Comparison of ENCODE assay signal across 20 cellular contexts in genomic region chr4:17968721-17969120, GRCh38. TPM values are rescaled to one million over a fixed set of nuclear protein-coding genes. Genes with fewer than 3 reads are reported as not detected.
DNase-seq lines count a peak whose midpoint lies in the region; ATAC-seq, FAIRE-seq and TF ChIP-seq lines count a peak whose summit lies in the region.
"Had no signal": no experiment of that assay in that cellular context is flagged by ENCODE, and none has a peak within 500 bp of the region (broad histone marks: within the 10 kb centered on the region; RNA-seq: fewer than 3 reads in every experiment).

No MANE protein-coding gene starts in this region.

- no peaks in the 10 kb centered on the region for H3K36me3 Mint-ChIP-seq in glutamatergic neuron (ENCODE audit: unreplicated experiment)
- H3K36me3 Mint-ChIP-seq in stimulated activated naive B cell treated with anti-CD40 and anti-IgM and Interleukin-4, amounts not matched to agents 10 μg/mL and 1 μg/mL and 100 μg/mL, for 72 hours, result peaks cover 0 to 3% of the 10 kb centered on the region in 2 donors

- no peak overlapping the region for H2BK5ac ChIP-seq in IMR-90 (ENCODE audit: low read depth, low read length, poor library complexity, severe bottlenecking)

- H3K4me1 ChIP-seq in IMR-90 (ENCODE audit: control insufficient read depth, insufficient read depth, low read length) (no peaks in the 10 kb centered on the region), foreskin keratinocyte (peaks cover 12% of the 10 kb centered on the region)
- H3K4me1 ChIP-seq: A549 had no signal

- no peaks in the 10 kb centered on the region for H3K9me1 ChIP-seq in IMR-90 (ENCODE audit: insufficient read depth, low read length)

- H3K14ac ChIP-seq in IMR-90 (replicated peaks; ENCODE audit: low read depth, low read length), result no peak overlapping the region

- no peak overlapping the region for H2AK5ac ChIP-seq in IMR-90 (ENCODE audit: low read depth, low read length)

- no peak overlapping the region for H3K23ac ChIP-seq in IMR-90 (ENCODE audit: low read depth, low read length)

- H3K18ac ChIP-seq in IMR-90 (ENCODE audit: low read depth, low read length), result no peak overlapping the region

- no peak overlapping the region for H3K4me2 ChIP-seq in IMR-90 (ENCODE audit: low read depth, low read length)
- H3K4me2 ChIP-seq: A549, GM23338 had no signal

- no peak overlapping the region for H4K8ac ChIP-seq in IMR-90 (ENCODE audit: low read depth in 2 of 2, low read length in 2 of 2)

- ATAC-seq in IMR-90 (ENCODE audit: low read depth), result no peak
- ATAC-seq in foreskin keratinocyte, result peak; percentile 83
- ATAC-seq in stimulated activated naive B cell treated with anti-CD40 and anti-IgM and Interleukin-4, amounts not matched to agents 10 μg/mL and 1 μg/mL and 100 μg/mL, for 72 hours (replicated peaks), result no peak
- ATAC-seq: A549, GM23338 had no signal

- H3K27ac Mint-ChIP-seq in glutamatergic neuron (ENCODE audit: unreplicated experiment), result no peak overlapping the region
- H3K27ac Mint-ChIP-seq in stimulated activated naive B cell treated with anti-CD40 and anti-IgM and Interleukin-4, amounts not matched to agents 10 μg/mL and 1 μg/mL and 100 μg/mL, for 72 hours, result no peak overlapping the region
- H3K27ac Mint-ChIP-seq: CD4-positive, alpha-beta memory T cell; GM23338; H9; HFFc6 had no signal

- H2BK15ac ChIP-seq in IMR-90 (ENCODE audit: low read depth, low read length), result no peak overlapping the region

- H3K9me3 ChIP-seq in IMR-90 (ENCODE audit: control insufficient read depth, insufficient read depth, low read length), result no peaks in the 10 kb centered on the region
- H3K9me3 ChIP-seq: A549 had no signal

- no peak overlapping the region for H3K4ac ChIP-seq in IMR-90 (ENCODE audit: low read depth, low read length)

- H2BK20ac ChIP-seq in IMR-90 (ENCODE audit: low read depth, low read length), result no peak overlapping the region

- no peak overlapping the region for H3K4me3 Mint-ChIP-seq in glutamatergic neuron (ENCODE audit: unreplicated experiment)
- H3K4me3 Mint-ChIP-seq in stimulated activated naive B cell treated with anti-CD40 and anti-IgM and Interleukin-4, amounts not matched to agents 10 μg/mL and 1 μg/mL and 100 μg/mL, for 72 hours, result no peak overlapping the region
- H3K4me3 Mint-ChIP-seq: CD4-positive, alpha-beta memory T cell; GM23338; H9; HFFc6 had no signal

- no peak overlapping the region for H3K4me3 ChIP-seq in IMR-90 (ENCODE audit: insufficient read depth, low read depth, low read length)
- no peak overlapping the region for H3K4me3 ChIP-seq in bronchial epithelial cell (ENCODE audit: low read depth, low read length)
- no peak overlapping the region for H3K4me3 ChIP-seq in foreskin fibroblast (ENCODE audit: low read depth in 1 of 2, low read length in 2 of 2)
- H3K4me3 ChIP-seq: A549, GM23338 had no signal

- dilution Hi-C loops in IMR-90 (cut with HindIII; ENCODE audit: low sequenced_read_pairs, unreplicated experiment), result no loop called here

- no peak overlapping the region for H2AK9ac ChIP-seq in IMR-90 (replicated peaks; ENCODE audit: low read depth, low read length, poor library complexity)

- H3K4me1 Mint-ChIP-seq in glutamatergic neuron (ENCODE audit: low read depth, unreplicated experiment), result peaks cover 3% of the 10 kb centered on the region
- H3K4me1 Mint-ChIP-seq in stimulated activated naive B cell treated with anti-CD40 and anti-IgM and Interleukin-4, amounts not matched to agents 10 μg/mL and 1 μg/mL and 100 μg/mL, for 72 hours, result peaks cover 4 to 6% of the 10 kb centered on the region in 2 donors
- H3K4me1 Mint-ChIP-seq: CD4-positive, alpha-beta memory T cell; GM23338; H9 had no signal

- no peak overlapping the region for H2AFZ ChIP-seq in IMR-90 (replicated peaks; ENCODE audit: low read length, poor library complexity)
- H2AFZ ChIP-seq: GM23338 had no signal

- POLR2A ChIA-PET in IMR-90 (lab: Charles Lee; ENCODE audit: unreplicated experiment), result no interaction called here

- H3K27me3 Mint-ChIP-seq in glutamatergic neuron (ENCODE audit: unreplicated experiment), result no peaks in the 10 kb centered on the region
- no peaks in the 10 kb centered on the region for H3K27me3 Mint-ChIP-seq in stimulated activated naive B cell treated with anti-CD40 and anti-IgM and Interleukin-4, amounts not matched to agents 10 μg/mL and 1 μg/mL and 100 μg/mL, for 72 hours
- H3K27me3 Mint-ChIP-seq: CD4-positive, alpha-beta memory T cell had no signal

- H2BK120ac ChIP-seq in IMR-90 (ENCODE audit: low read depth, low read length), result no peak overlapping the region

- no TSS peak for BruUV-seq in IMR-90 (replicated peaks; lab: Mats Ljungman, UMichigan)

- H3K27ac ChIP-seq in IMR-90 (ENCODE audit: insufficient read depth, low read length), result no peak overlapping the region
- H3K27ac ChIP-seq in foreskin keratinocyte, result peak overlapping the region; percentile 54
- H3K27ac ChIP-seq: A549 had no signal

- in situ Hi-C loops in IMR-90 (cut with MboI; ENCODE audit: low sequenced_read_pairs), result no loop called here

- TF ChIP-seq CTCF in D721Med (IDR thresholded peaks at IDR 0.05; ENCODE audit: insufficient read depth, missing control alignments), result no peak
- TF ChIP-seq CTCF in IMR-90 (conservative IDR thresholded peaks at IDR 0.05; ENCODE audit: low read depth, low read length), result no peak
- no peak for TF ChIP-seq CTCF in bronchial epithelial cell (IDR thresholded peaks at IDR 0.05; ENCODE audit: insufficient read depth, low read length, severe bottlenecking)
- no peak for TF ChIP-seq CTCF in foreskin keratinocyte (conservative IDR thresholded peaks at IDR 0.05)
- TF ChIP-seq CTCF in foreskin fibroblast (IDR thresholded peaks at IDR 0.05; ENCODE audit: low read depth, low read length), result no peak
- TF ChIP-seq CTCF in glutamatergic neuron (IDR thresholded peaks at IDR 0.05; ENCODE audit: partially characterized antibody, unreplicated experiment), result no peak

- no peak for TF ChIP-seq RAD21 in IMR-90 (IDR thresholded peaks at IDR 0.05; ENCODE audit: low read length)

- intact Hi-C loops in IMR-90 (cut with micrococcal nuclease), result no loop called here

- peak; percentile 78 for FAIRE-seq in D721Med (lab: Jason Lieb, UNC)
- no peak for FAIRE-seq in bronchial epithelial cell (lab: Jason Lieb, UNC)
- FAIRE-seq: A549, GM12892 had no signal

- CTCF ChIA-PET in IMR-90 (lab: Yijun Ruan, JAX), result no interaction called here

- H4K5ac ChIP-seq in IMR-90 (ENCODE audit: low read depth, low read length), result no peak overlapping the region

- DNase-seq in D721Med (ENCODE audit: insufficient read length, low spot score), result no peak
- DNase-seq in IMR-90, result no peak
- peak; percentile 88 for DNase-seq in bronchial epithelial cell (ENCODE audit: low read depth)
- peak; percentile 50 to 81 for DNase-seq in foreskin keratinocyte
- DNase-seq in foreskin fibroblast, result no peak
- DNase-seq in glutamatergic neuron, result no peak
- DNase-seq in stimulated activated naive B cell treated with anti-CD40 and anti-IgM and Interleukin-4, amounts not matched to agents 10 μg/mL and 1 μg/mL and 100 μg/mL, for 72 hours, result no peak
- DNase-seq: 8988T; ACHN; C1 segment of cervical spinal cord; Calu3; CD4-positive, alpha-beta memory T cell; COR-L47; DMS153; DND-41; H9; HFFc6 had no signal

- peaks cover 9 to 10% of the 10 kb centered on the region in 2 experiments for H3K79me1 ChIP-seq in IMR-90 (ENCODE audit: low read depth in 1 of 2, low read length in 2 of 2)

- no peak overlapping the region for H4K91ac ChIP-seq in IMR-90 (ENCODE audit: insufficient read depth, low read depth, low read length)

- no peaks in the 10 kb centered on the region for H3K36me3 ChIP-seq in IMR-90 (ENCODE audit: control insufficient read depth, insufficient read depth, low read length)
- no peaks in the 10 kb centered on the region for H3K36me3 ChIP-seq in bronchial epithelial cell (ENCODE audit: control insufficient read depth, insufficient read depth, low read length)

- no peaks in the 10 kb centered on the region for H3K9me3 Mint-ChIP-seq in glutamatergic neuron (ENCODE audit: unreplicated experiment)
- no peaks in the 10 kb centered on the region for H3K9me3 Mint-ChIP-seq in stimulated activated naive B cell treated with anti-CD40 and anti-IgM and Interleukin-4, amounts not matched to agents 10 μg/mL and 1 μg/mL and 100 μg/mL, for 72 hours
- H3K9me3 Mint-ChIP-seq: CD4-positive, alpha-beta memory T cell; GM23338; H9; HFFc6 had no signal

- H4K20me1 ChIP-seq in IMR-90 (ENCODE audit: insufficient read depth, low read length), result no peaks in the 10 kb centered on the region

- H3K27me3 ChIP-seq in IMR-90 (ENCODE audit: control insufficient read depth, insufficient read depth, low read length), result no peaks in the 10 kb centered on the region
- no peaks in the 10 kb centered on the region for H3K27me3 ChIP-seq in bronchial epithelial cell (ENCODE audit: control insufficient read depth, insufficient read depth, low read length)
- no peaks in the 10 kb centered on the region for H3K27me3 ChIP-seq in foreskin keratinocyte

- peak overlapping the region; percentile 21; the same call in 1 of the 2 replicates for H3K56ac ChIP-seq in IMR-90 (ENCODE audit: extremely low read depth, insufficient read depth, low read length)

- TF ChIP-seq POLR2A in IMR-90 (IDR thresholded peaks at IDR 0.05; ENCODE audit: low read depth, low read length), result no peak

- H3K9ac ChIP-seq in IMR-90 (ENCODE audit: low read depth, low read length), result no peak overlapping the region

TF ChIP-seq in IMR-90, 13 proteins besides CTCF, POLR2A, EP300 and RAD21 (continues in another document):
- TF ChIP-seq FOS (IDR thresholded peaks at IDR 0.05; ENCODE audit: low read depth, low read length) (no peak), MXI1 (IDR thresholded peaks at IDR 0.05; ENCODE audit: borderline replicate concordance, low read depth, low read length) (no peak), USF2 (IDR thresholded peaks at IDR 0.05; ENCODE audit: low read depth, low read length) (no peak), MAZ (IDR thresholded peaks at IDR 0.05; ENCODE audit: borderline replicate concordance, low read depth, low read length) (no peak), BHLHE40 (IDR thresholded peaks at IDR 0.05; ENCODE audit: low read depth, low read length) (no peak), SMC3 (IDR thresholded peaks at IDR 0.05; ENCODE audit: low read depth, low read length) (no peak), RCOR1 (IDR thresholded peaks at IDR 0.05; ENCODE audit: insufficient replicate concordance, low read length) (no peak)

RNA-seq across cellular contexts. Expression of gene LCORL, which starts 52.8 kb away (rescaled TPM):
- total RNA-seq in IMR-90 (2012; rRNA removed) (5.0 and 11.4 TPM in 2 replicates), bronchial epithelial cell (6.7 and 7.4 TPM in 2 replicates), foreskin keratinocyte (7.1 and 7.3 TPM in 2 replicates), glutamatergic neuron (ENCODE audit: unreplicated experiment) (30.8 TPM)
- polyA plus RNA-seq in IMR-90 (2012; rRNA removed) (1.3 and 2.1 TPM in 2 replicates), foreskin keratinocyte (1.9 and 2.3 TPM in 2 replicates)
- polyA plus RNA-seq in IMR-90 (2012; cell fraction: cytosol; rRNA removed), result 2.1 and 3.2 TPM in 2 replicates
- 2.2 and 3.1 TPM in 2 replicates for polyA plus RNA-seq in IMR-90 (2012; cell fraction: nucleus; rRNA removed; ENCODE audit: low replicate concordance)

Comparison
In these comparisons a context has a peak if more than half of its experiments do, and no peak if none do; other contexts are left out.
1. DNase-seq: peak in bronchial epithelial cell (single experiment) and foreskin keratinocyte (2 of 2); none in D721Med (single experiment), IMR-90 (single experiment), foreskin fibroblast (0 of 2), glutamatergic neuron (single experiment) and stimulated activated naive B cell treated with anti-CD40 and anti-IgM and Interleukin-4, amounts not matched to agents 10 μg/mL and 1 μg/mL and 100 μg/mL, for 72 hours (single experiment).